ENCODE assay signal across 1 cellular context in the genomic region with DNA sequence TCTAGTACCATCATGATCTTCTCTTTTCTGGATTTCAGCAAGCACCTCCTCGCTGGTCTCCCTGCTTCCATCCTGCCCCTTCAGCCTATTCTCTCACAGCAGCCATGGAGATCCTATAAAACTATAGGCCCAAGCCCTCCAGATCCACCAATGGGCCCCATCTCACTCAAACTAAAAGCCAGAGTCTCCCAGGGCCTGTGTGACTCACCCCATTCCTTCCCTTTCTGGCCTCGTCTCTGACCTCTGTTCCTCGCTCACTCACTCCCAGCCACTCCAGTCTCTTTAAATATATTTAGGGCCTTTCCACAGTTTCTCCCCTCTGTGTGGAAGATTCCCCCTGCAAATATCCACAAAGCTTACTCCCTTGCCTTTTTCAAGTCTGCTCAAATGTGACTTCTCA.
TF ChIP-seq lines count a peak whose summit lies in the region.

No MANE protein-coding gene starts in this region.

TF ChIP-seq in SK-N-SH treated with all-trans-retinoic acid at 6 μM for 48 hours, 23 proteins besides CTCF, POLR2A, EP300 and RAD21 (continued from another document):
- TF ChIP-seq, protein P1, sequence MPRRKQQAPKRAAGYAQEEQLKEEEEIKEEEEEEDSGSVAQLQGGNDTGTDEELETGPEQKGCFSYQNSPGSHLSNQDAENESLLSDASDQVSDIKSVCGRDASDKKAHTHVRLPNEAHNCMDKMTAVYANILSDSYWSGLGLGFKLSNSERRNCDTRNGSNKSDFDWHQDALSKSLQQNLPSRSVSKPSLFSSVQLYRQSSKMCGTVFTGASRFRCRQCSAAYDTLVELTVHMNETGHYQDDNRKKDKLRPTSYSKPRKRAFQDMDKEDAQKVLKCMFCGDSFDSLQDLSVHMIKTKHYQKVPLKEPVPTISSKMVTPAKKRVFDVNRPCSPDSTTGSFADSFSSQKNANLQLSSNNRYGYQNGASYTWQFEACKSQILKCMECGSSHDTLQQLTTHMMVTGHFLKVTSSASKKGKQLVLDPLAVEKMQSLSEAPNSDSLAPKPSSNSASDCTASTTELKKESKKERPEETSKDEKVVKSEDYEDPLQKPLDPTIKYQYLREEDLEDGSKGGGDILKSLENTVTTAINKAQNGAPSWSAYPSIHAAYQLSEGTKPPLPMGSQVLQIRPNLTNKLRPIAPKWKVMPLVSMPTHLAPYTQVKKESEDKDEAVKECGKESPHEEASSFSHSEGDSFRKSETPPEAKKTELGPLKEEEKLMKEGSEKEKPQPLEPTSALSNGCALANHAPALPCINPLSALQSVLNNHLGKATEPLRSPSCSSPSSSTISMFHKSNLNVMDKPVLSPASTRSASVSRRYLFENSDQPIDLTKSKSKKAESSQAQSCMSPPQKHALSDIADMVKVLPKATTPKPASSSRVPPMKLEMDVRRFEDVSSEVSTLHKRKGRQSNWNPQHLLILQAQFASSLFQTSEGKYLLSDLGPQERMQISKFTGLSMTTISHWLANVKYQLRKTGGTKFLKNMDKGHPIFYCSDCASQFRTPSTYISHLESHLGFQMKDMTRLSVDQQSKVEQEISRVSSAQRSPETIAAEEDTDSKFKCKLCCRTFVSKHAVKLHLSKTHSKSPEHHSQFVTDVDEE (CRISPR knock-in tag; IDR thresholded peaks at IDR 0.05), result no peak
